ENCODE assay signal across 9 cellular contexts in the genomic region with DNA sequence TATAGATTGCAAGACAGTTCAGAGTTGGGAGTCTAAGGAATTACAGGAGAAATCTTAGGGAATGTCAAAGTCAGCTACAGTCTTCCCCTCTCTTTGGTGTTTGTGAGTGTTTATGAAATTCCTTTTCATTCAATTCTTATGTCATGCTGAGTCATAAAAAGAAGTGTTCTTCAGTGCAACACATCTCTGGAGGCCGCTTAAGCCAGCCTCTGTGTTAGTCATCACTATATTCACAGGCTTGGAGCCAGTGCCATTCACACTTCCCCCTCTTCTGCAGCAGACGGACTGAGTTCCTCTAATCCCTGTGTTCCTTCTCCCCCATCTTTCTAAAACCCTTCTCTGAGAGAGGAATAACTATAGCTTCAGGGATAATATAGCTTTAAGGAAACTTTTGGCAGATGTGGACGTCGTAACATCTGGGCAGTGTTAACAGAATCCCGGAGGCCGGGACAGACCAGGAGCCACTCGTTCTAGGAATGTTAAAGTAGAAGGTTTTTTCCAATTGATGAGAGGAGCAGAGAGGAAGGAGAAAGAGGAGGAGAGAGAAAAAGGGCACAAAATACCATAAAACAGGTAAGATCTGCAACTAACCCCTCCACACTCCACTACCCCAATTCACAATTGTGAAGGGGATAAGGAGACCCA. TPM values are rescaled to one million over a fixed set of nuclear protein-coding genes. Genes with fewer than 3 reads are reported as not detected.
DNase-seq lines count a peak whose midpoint lies in the region; ATAC-seq, FAIRE-seq and TF ChIP-seq lines count a peak whose summit lies in the region.
"Had no signal": no experiment of that assay in that cellular context is flagged by ENCODE, and none has a peak within 500 bp of the region (broad histone marks: within the 10 kb centered on the region; RNA-seq: fewer than 3 reads in every experiment).

A gene with protein sequence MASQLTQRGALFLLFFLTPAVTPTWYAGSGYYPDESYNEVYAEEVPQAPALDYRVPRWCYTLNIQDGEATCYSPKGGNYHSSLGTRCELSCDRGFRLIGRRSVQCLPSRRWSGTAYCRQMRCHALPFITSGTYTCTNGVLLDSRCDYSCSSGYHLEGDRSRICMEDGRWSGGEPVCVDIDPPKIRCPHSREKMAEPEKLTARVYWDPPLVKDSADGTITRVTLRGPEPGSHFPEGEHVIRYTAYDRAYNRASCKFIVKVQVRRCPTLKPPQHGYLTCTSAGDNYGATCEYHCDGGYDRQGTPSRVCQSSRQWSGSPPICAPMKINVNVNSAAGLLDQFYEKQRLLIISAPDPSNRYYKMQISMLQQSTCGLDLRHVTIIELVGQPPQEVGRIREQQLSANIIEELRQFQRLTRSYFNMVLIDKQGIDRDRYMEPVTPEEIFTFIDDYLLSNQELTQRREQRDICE (plus strand): TSS at position 257 of the 645 bp plus-strand sequence. CDS start 2,124 bp downstream, outside the sequence.

- no peak within 1 kb of the TSS for H3K27ac Mint-ChIP-seq in activated CD4-positive, alpha-beta T cell treated with anti-CD3 and anti-CD28 coated beads for 36 hours

- H3K27me3 Mint-ChIP-seq in activated CD4-positive, alpha-beta T cell treated with anti-CD3 and anti-CD28 coated beads for 36 hours: peaks cover 13% of the 10 kb centered on the region

- peak; percentile 5 for DNase-seq in activated CD4-positive, alpha-beta T cell treated with anti-CD3 and anti-CD28 coated beads for 36 hours
- no peak for DNase-seq in activated CD4-positive, alpha-beta T cell treated with anti-CD3 and anti-CD28 coated beads for 1 hour
- DNase-seq in amniotic epithelial cell (ENCODE audit: low read depth) (peak; percentile 94), kidney glomerular epithelial cell (lab: John Stamatoyannopoulos, UW) (peak; percentile 52), ureter (ENCODE audit: low spot score) (peak; percentile 58), D721Med (ENCODE audit: insufficient read length, low spot score) (no peak), DMS79 (lab: John Stamatoyannopoulos, UW) (no peak), D341Med (ENCODE audit: low spot score) (no peak)

- POLR2A ChIA-PET in activated CD4-positive, alpha-beta T cell treated with anti-CD3 and anti-CD28 coated beads for 36 hours (lab: Charles Lee): no interaction called here

- no peaks in the 10 kb centered on the region for H3K9me3 Mint-ChIP-seq in activated CD4-positive, alpha-beta T cell treated with anti-CD3 and anti-CD28 coated beads for 36 hours (ENCODE audit: low read depth)

- CTCF ChIA-PET in activated CD4-positive, alpha-beta T cell treated with anti-CD3 and anti-CD28 coated beads for 36 hours (lab: Charles Lee): no interaction called here

- H3K4me3 Mint-ChIP-seq in activated CD4-positive, alpha-beta T cell treated with anti-CD3 and anti-CD28 coated beads for 36 hours: no peak within 1 kb of the TSS

- intact Hi-C loops in activated CD4-positive, alpha-beta T cell treated with anti-CD3 and anti-CD28 coated beads for 36 hours (cut with DNase I, micrococcal nuclease): no loop called here

- TF ChIP-seq CTCF in D721Med (IDR thresholded peaks at IDR 0.05; ENCODE audit: insufficient read depth, missing control alignments): no peak

- ATAC-seq in activated CD4-positive, alpha-beta T cell treated with anti-CD3 and anti-CD28 coated beads for 36 hours: no peak

- no peaks in the 10 kb centered on the region for H3K4me1 Mint-ChIP-seq in activated CD4-positive, alpha-beta T cell treated with anti-CD3 and anti-CD28 coated beads for 36 hours

- FAIRE-seq in D721Med (lab: Jason Lieb, UNC): no peak

- no peaks in the 10 kb centered on the region for H3K36me3 Mint-ChIP-seq in activated CD4-positive, alpha-beta T cell treated with anti-CD3 and anti-CD28 coated beads for 36 hours (ENCODE audit: low read depth)

RNA-seq across cellular contexts. Expression of the gene that starts here (rescaled TPM):
- not detected for total RNA-seq in activated CD4-positive, alpha-beta T cell treated with anti-CD3 and anti-CD28 coated beads for 36 hours
- 89.0 TPM for total RNA-seq in ureter
- total RNA-seq: T-helper 2 cell treated with Interferon-gamma antibody and Interleukin-4, amounts not matched to agents 100 ng/mL and 5 ng/mL, for 36 hours had no signal

Comparison
In these comparisons a context has a peak if more than half of its experiments do, and no peak if none do; other contexts are left out.
1. RNA of the gene that starts here (total RNA-seq): 89.0 TPM in ureter (single experiment); not detected in activated CD4-positive, alpha-beta T cell treated with anti-CD3 and anti-CD28 coated beads for 36 hours; every median in the first group is over 10 times any median in the second.
2. Peak in DNase-seq in activated CD4-positive, alpha-beta T cell treated with anti-CD3 and anti-CD28 coated beads for 36 hours; RNA of the gene not detected or under 1 TPM.
3. DNase-seq: peak in amniotic epithelial cell (single experiment), kidney glomerular epithelial cell (single experiment) and ureter (single experiment); none in activated CD4-positive, alpha-beta T cell treated with anti-CD3 and anti-CD28 coated beads for 1 hour (single experiment), D721Med (single experiment), DMS79 (single experiment) and D341Med (single experiment).